Comparison of ENCODE assay signal across 21 cellular contexts in genomic region chr11:9710852-9711251, GRCh38.
"Had no signal": no experiment of that assay in that cellular context is flagged by ENCODE, and none has a peak within 500 bp of the region (broad histone marks: within the 10 kb centered on the region; RNA-seq: fewer than 3 reads in every experiment).

No MANE protein-coding gene starts in this region.

- H3K9me3 ChIP-seq: left ventricle myocardium inferior, neutrophil, right lobe of liver, thoracic aorta, upper lobe of right lung had no signal

- H3K4me3 ChIP-seq: left ventricle myocardium inferior, right lobe of liver, skin epidermis, thoracic aorta, upper lobe of right lung had no signal

- ATAC-seq: activated CD8-positive, alpha-beta T cell treated with anti-CD3 and anti-CD28 coated beads, Interleukin-2, amount 10 ng/mL, durations not matched to agents 7 days and 5 days; activated naive CD4-positive, alpha-beta T cell treated with anti-CD3 and anti-CD28 coated beads, Interleukin-2, amount 50 U/mL, for 72 hours; foreskin keratinocyte; right lobe of liver; SK-N-SH treated with all-trans-retinoic acid at 6 μM for 48 hours; upper lobe of right lung had no signal

- H3K27me3 ChIP-seq: brain microvascular endothelial cell, foreskin keratinocyte, neutrophil, right lobe of liver, upper lobe of right lung had no signal

- H3K36me3 ChIP-seq: neutrophil, right lobe of liver, thoracic aorta had no signal

- DNase-seq: activated CD4-positive, alpha-beta T cell treated with anti-CD3 and anti-CD28 coated beads for 1 hour; activated CD4-positive, alpha-beta T cell treated with anti-CD3 and anti-CD28 coated beads, Interleukin-2, amount 50 U/mL, for 1 hour; activated CD8-positive, alpha-beta T cell treated with anti-CD3 and anti-CD28 coated beads, Interleukin-2, amount 10 ng/mL, durations not matched to agents 7 days and 5 days; activated gamma-delta T cell treated with Interleukin-2 at 50 U/mL for 16 hours; aorta; brain microvascular endothelial cell; cortex of kidney; erythroblast; foreskin keratinocyte; hippocampal formation; left ventricle myocardium inferior; right lobe of liver; stimulated activated CD4-positive, alpha-beta T cell treated with anti-CD3 and anti-CD28 coated beads, Interleukin-15, amount 100 ng/mL, for 24 hours; stimulated activated naive CD4-positive, alpha-beta T cell; upper lobe of right lung had no signal

- H3K27ac ChIP-seq: brain microvascular endothelial cell, foreskin keratinocyte, left ventricle myocardium inferior, neutrophil, right lobe of liver, upper lobe of right lung, VCaP had no signal

- H3K4me1 ChIP-seq: foreskin keratinocyte, right lobe of liver had no signal
